24 cellular contexts compared by ENCODE assay signal in the genomic region with DNA sequence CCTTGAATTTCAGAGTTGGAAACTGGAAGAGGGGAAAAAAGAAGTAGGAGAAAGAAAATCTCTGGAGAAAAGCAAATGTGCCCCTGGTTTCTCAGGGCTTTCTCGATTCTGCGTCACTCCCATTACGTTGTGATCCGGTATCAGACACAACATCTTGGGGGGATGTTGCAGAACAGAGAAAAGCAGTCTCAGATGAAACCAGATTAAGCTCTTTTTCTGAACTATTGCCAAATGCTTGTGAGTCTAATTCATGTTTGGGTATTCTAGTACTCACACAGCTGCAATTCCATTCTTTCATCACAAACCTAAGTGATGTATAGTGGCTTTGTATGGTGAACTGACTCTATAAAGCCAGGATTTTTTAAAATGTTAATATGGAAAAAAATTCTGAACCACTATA.
DNase-seq lines count a peak whose midpoint lies in the region; TF ChIP-seq lines count a peak whose summit lies in the region.
"Had no signal": no experiment of that assay in that cellular context is flagged by ENCODE, and none has a peak within 500 bp of the region (broad histone marks: within the 10 kb centered on the region; RNA-seq: fewer than 3 reads in every experiment).

No MANE protein-coding gene starts in this region.

- no peak overlapping the region for H3K4me3 Mint-ChIP-seq in nephron
- H3K4me3 Mint-ChIP-seq: activated CD8-positive, alpha-beta T cell treated with anti-CD3 and anti-CD28 coated beads, Interleukin-2, amount 10 ng/mL, durations not matched to agents 7 days and 5 days; activated naive CD4-positive, alpha-beta T cell treated with anti-CD3 and anti-CD28 coated beads, Interleukin-2, amount 10 ng/mL, durations not matched to agents 7 days and 5 days; activated T-cell treated with anti-CD3 and anti-CD28 coated beads, Interleukin-2, amount 50 U/mL, for 4 hours; HFFc6; natural killer cell had no signal

- peaks cover 37% of the 10 kb centered on the region for H3K4me1 Mint-ChIP-seq in nephron
- H3K4me1 Mint-ChIP-seq: activated naive CD4-positive, alpha-beta T cell treated with anti-CD3 and anti-CD28 coated beads, Interleukin-2, amount 10 ng/mL, durations not matched to agents 7 days and 5 days; natural killer cell had no signal

- H3K27me3 Mint-ChIP-seq in nephron (ENCODE audit: low read depth), result no peaks in the 10 kb centered on the region
- H3K27me3 Mint-ChIP-seq: activated naive CD4-positive, alpha-beta T cell treated with anti-CD3 and anti-CD28 coated beads, Interleukin-2, amount 10 ng/mL, durations not matched to agents 7 days and 5 days had no signal

- no peaks in the 10 kb centered on the region for H3K36me3 ChIP-seq in left ventricle myocardium inferior
- H3K36me3 ChIP-seq: prostate gland, spleen, uterus had no signal

- H3K9me3 ChIP-seq in left ventricle myocardium inferior (replicated peaks), result no peaks in the 10 kb centered on the region
- H3K9me3 ChIP-seq: prostate gland, spleen, uterus had no signal

- POLR2A ChIA-PET in RWPE1 (lab: Yijun Ruan, JAX; ENCODE audit: low non-redundant PET), result no interaction called here

- peak overlapping the region in 2 of 3 experiments; percentile 34 to 61 for H3K27ac Mint-ChIP-seq in nephron
- H3K27ac Mint-ChIP-seq: activated CD8-positive, alpha-beta T cell treated with anti-CD3 and anti-CD28 coated beads, Interleukin-2, amount 10 ng/mL, durations not matched to agents 7 days and 5 days; activated naive CD4-positive, alpha-beta T cell treated with anti-CD3 and anti-CD28 coated beads, Interleukin-2, amount 10 ng/mL, durations not matched to agents 7 days and 5 days; HFFc6; natural killer cell had no signal

- no peaks in the 10 kb centered on the region for H3K27me3 ChIP-seq in left ventricle myocardium inferior (ENCODE audit: low read depth)
- H3K27me3 ChIP-seq: spleen, uterus had no signal

- H3K36me3 Mint-ChIP-seq in nephron (ENCODE audit: low read depth), result no peaks in the 10 kb centered on the region
- H3K36me3 Mint-ChIP-seq: activated naive CD4-positive, alpha-beta T cell treated with anti-CD3 and anti-CD28 coated beads, Interleukin-2, amount 10 ng/mL, durations not matched to agents 7 days and 5 days; natural killer cell had no signal

- TF ChIP-seq CTCF in choroid plexus epithelial cell (conservative IDR thresholded peaks at IDR 0.05; ENCODE audit: low read depth, low read length), result no peak
- TF ChIP-seq CTCF in nephron (IDR thresholded peaks at IDR 0.05; ENCODE audit: unreplicated experiment in 3 of 3), result no peak
- TF ChIP-seq CTCF in RWPE1 (conservative IDR thresholded peaks at IDR 0.05; ENCODE audit: low read depth), result no peak
- no peak for TF ChIP-seq CTCF in left ventricle myocardium inferior (IDR thresholded peaks at IDR 0.05; ENCODE audit: borderline replicate concordance)

- CTCF ChIA-PET in RWPE1 (lab: Yijun Ruan, JAX), result no interaction called here

- no peaks in the 10 kb centered on the region for H3K9me3 Mint-ChIP-seq in nephron
- H3K9me3 Mint-ChIP-seq: activated naive CD4-positive, alpha-beta T cell treated with anti-CD3 and anti-CD28 coated beads, Interleukin-2, amount 10 ng/mL, durations not matched to agents 7 days and 5 days; activated T-cell treated with anti-CD3 and anti-CD28 coated beads, Interleukin-2, amount 50 U/mL, for 4 hours; HFFc6; natural killer cell had no signal

- H3K4me1 ChIP-seq in left ventricle myocardium inferior, result peaks cover 38% of the 10 kb centered on the region
- H3K4me1 ChIP-seq: prostate gland, uterus had no signal

- no peak overlapping the region for H3K4me3 ChIP-seq in choroid plexus epithelial cell (ENCODE audit: low read depth, low read length)
- H3K4me3 ChIP-seq in left ventricle myocardium inferior, result no peak overlapping the region
- H3K4me3 ChIP-seq: coronary artery, prostate gland, spleen, uterus had no signal

- H3K27ac ChIP-seq in RWPE1 (no peak overlapping the region), left ventricle myocardium inferior (replicated peaks) (no peak overlapping the region)
- H3K27ac ChIP-seq: coronary artery, prostate gland, spleen, uterus had no signal

- intact Hi-C loops in left ventricle myocardium inferior (cut with micrococcal nuclease), result no loop called here

- peak; percentile 18 for DNase-seq in COR-L47 (lab: John Stamatoyannopoulos, UW)
- DNase-seq in MV-4-11 (lab: John Stamatoyannopoulos, UW), result peak; percentile 25
- DNase-seq in choroid plexus epithelial cell (ENCODE audit: low read depth), result peak; percentile 58
- DNase-seq in NCI-H1436 treated with DMSO at 0.1 percent for 48 hours (lab: John Stamatoyannopoulos, UW), result no peak
- DNase-seq in HPDE6-E6E7 (ENCODE audit: extremely low spot score), result no peak
- DNase-seq in RWPE1 (ENCODE audit: low spot score), result no peak
- DNase-seq in left ventricle myocardium inferior, result no peak
- DNase-seq: activated CD8-positive, alpha-beta T cell treated with anti-CD3 and anti-CD28 coated beads, Interleukin-2, amount 10 ng/mL, durations not matched to agents 7 days and 5 days; activated naive CD4-positive, alpha-beta T cell treated with anti-CD3 and anti-CD28 coated beads, Interleukin-2, amount 10 ng/mL, durations not matched to agents 7 days and 5 days; activated T-cell treated with anti-CD3 and anti-CD28 coated beads, Interleukin-2, amount 50 U/mL, for 4 hours; aorta; HFFc6; kidney; mammary epithelial cell; natural killer cell; NCI-H1092 treated with DMSO at 0.1 percent for 48 hours; NCI-H526 treated with DMSO at 0.1 percent for 48 hours; PC-3; spleen; T-helper 9 cell; uterus had no signal

Comparison
In these comparisons a context has a peak if more than half of its experiments do, and no peak if none do; other contexts are left out.
1. DNase-seq: peak in COR-L47 (single experiment), MV-4-11 (single experiment) and choroid plexus epithelial cell (single experiment); none in NCI-H1436 treated with DMSO at 0.1 percent for 48 hours (single experiment), HPDE6-E6E7 (single experiment), RWPE1 (single experiment) and left ventricle myocardium inferior (single experiment).